ENCODE assay signal across 8 cellular contexts in the genomic region with DNA sequence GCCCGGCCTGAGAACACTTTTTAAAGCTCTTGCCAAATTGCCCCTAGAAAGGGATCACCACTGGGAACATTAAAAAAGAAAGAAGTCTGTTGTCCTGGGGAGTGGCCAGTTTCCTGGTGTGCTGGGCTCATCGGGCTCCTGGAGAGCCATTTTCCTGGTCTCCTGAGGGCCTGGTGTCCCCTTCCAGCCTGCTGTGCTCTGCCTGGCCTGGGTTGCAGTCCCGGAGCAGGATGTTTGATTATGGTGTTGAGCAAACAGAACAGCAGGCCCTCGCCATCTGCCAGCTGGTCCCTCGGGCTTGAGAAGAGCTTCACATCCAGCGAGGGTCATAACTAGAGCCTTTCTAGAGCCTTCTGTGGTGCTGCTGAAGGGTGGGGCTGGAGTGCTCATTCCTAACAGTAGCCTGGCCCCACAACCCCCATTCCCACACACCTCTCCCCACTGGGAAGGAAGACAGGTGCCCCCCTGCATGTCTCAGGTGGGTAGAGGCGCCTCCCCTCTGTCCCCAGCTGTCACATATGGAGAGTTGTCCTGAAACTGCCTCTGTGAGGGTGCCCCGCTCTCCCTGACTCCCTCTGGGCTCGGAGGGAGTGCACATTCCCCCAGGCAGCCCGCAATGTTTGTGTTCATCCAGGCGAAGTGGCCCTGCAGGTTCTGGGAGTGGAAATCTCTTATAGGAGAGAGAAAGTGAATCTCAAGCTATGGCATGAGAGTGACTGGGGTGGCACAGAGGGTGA.
DNase-seq lines count a peak whose midpoint lies in the region; ATAC-seq and FAIRE-seq lines count a peak whose summit lies in the region.

No MANE protein-coding gene starts in this region.

- peaks cover 16% of the 10 kb centered on the region for H3K4me1 Mint-ChIP-seq in stimulated activated naive CD8-positive, alpha-beta T cell treated with anti-CD3 and anti-CD28 coated beads, Interleukin-15, Interleukin-2, amounts not matched to agents 100 ng/mL and 50 ng/mL, for 24 hours (ENCODE audit: low read depth)
- peaks cover 39% of the 10 kb centered on the region for H3K4me1 Mint-ChIP-seq in stimulated activated naive CD8-positive, alpha-beta T cell treated with anti-CD3 and anti-CD28 coated beads, Interleukin-15, amount 100 ng/mL, for 72 hours

- ATAC-seq in stimulated activated naive CD8-positive, alpha-beta T cell treated with anti-CD3 and anti-CD28 coated beads, Interleukin-15, amount 100 ng/mL, for 72 hours = no peak
- no peak for ATAC-seq in HG03045 (IDR thresholded peaks at IDR 0.05; ENCODE audit: unreplicated experiment)
- ATAC-seq in GM19351 (IDR thresholded peaks at IDR 0.05; ENCODE audit: unreplicated experiment) = no peak

- no peak for DNase-seq in stimulated activated naive CD8-positive, alpha-beta T cell treated with anti-CD3 and anti-CD28 coated beads, Interleukin-15, amount 100 ng/mL, for 72 hours
- peak; percentile 96 for DNase-seq in NCI-H82 (lab: John Stamatoyannopoulos, UW)
- DNase-seq in left kidney (ENCODE audit: low read depth, low spot score) = peak; percentile 80
- DNase-seq in SW 1271 (lab: John Stamatoyannopoulos, UW) = no peak
- no peak for DNase-seq in RCC 7860 (ENCODE audit: low spot score)

- FAIRE-seq in RCC 7860 (lab: Jason Lieb, UNC) = no peak

- H3K4me3 Mint-ChIP-seq in stimulated activated naive CD8-positive, alpha-beta T cell treated with anti-CD3 and anti-CD28 coated beads, Interleukin-15, Interleukin-2, amounts not matched to agents 100 ng/mL and 50 ng/mL, for 24 hours = no peak overlapping the region
- H3K4me3 Mint-ChIP-seq in stimulated activated naive CD8-positive, alpha-beta T cell treated with anti-CD3 and anti-CD28 coated beads, Interleukin-15, amount 100 ng/mL, for 72 hours = no peak overlapping the region

- no peaks in the 10 kb centered on the region for H3K9me3 Mint-ChIP-seq in stimulated activated naive CD8-positive, alpha-beta T cell treated with anti-CD3 and anti-CD28 coated beads, Interleukin-15, Interleukin-2, amounts not matched to agents 100 ng/mL and 50 ng/mL, for 24 hours
- no peaks in the 10 kb centered on the region for H3K9me3 Mint-ChIP-seq in stimulated activated naive CD8-positive, alpha-beta T cell treated with anti-CD3 and anti-CD28 coated beads, Interleukin-15, amount 100 ng/mL, for 72 hours

- H3K27me3 Mint-ChIP-seq in stimulated activated naive CD8-positive, alpha-beta T cell treated with anti-CD3 and anti-CD28 coated beads, Interleukin-15, Interleukin-2, amounts not matched to agents 100 ng/mL and 50 ng/mL, for 24 hours = no peaks in the 10 kb centered on the region
- no peaks in the 10 kb centered on the region for H3K27me3 Mint-ChIP-seq in stimulated activated naive CD8-positive, alpha-beta T cell treated with anti-CD3 and anti-CD28 coated beads, Interleukin-15, amount 100 ng/mL, for 72 hours

- peak overlapping the region; percentile 15 for H3K27ac Mint-ChIP-seq in stimulated activated naive CD8-positive, alpha-beta T cell treated with anti-CD3 and anti-CD28 coated beads, Interleukin-15, Interleukin-2, amounts not matched to agents 100 ng/mL and 50 ng/mL, for 24 hours
- H3K27ac Mint-ChIP-seq in stimulated activated naive CD8-positive, alpha-beta T cell treated with anti-CD3 and anti-CD28 coated beads, Interleukin-15, amount 100 ng/mL, for 72 hours = peak overlapping the region in 1 of 2 donors; percentile 7

- H3K36me3 Mint-ChIP-seq in stimulated activated naive CD8-positive, alpha-beta T cell treated with anti-CD3 and anti-CD28 coated beads, Interleukin-15, Interleukin-2, amounts not matched to agents 100 ng/mL and 50 ng/mL, for 24 hours (ENCODE audit: low read depth) = no peaks in the 10 kb centered on the region

Comparison
In these comparisons a context has a peak if more than half of its experiments do, and no peak if none do; other contexts are left out.
1. DNase-seq: peak in NCI-H82 (single experiment) and left kidney (single experiment); none in stimulated activated naive CD8-positive, alpha-beta T cell treated with anti-CD3 and anti-CD28 coated beads, Interleukin-15, amount 100 ng/mL, for 72 hours (0 of 2), SW 1271 (0 of 2) and RCC 7860 (single experiment).